In genomic region chr9:113623851-113624485, GRCh38 we compare ENCODE assay signal across 1 cellular context.
TF ChIP-seq lines count a peak whose summit lies in the region.

No MANE protein-coding gene starts in this region.

TF ChIP-seq in WTC11, 78 proteins besides CTCF, POLR2A, EP300 and RAD21 (continued from another document):
- TF ChIP-seq E2F5 (CRISPR knock-in tag; IDR thresholded peaks at IDR 0.05), result no peak
